ENCODE assay signal across 1 cellular context in genomic region chr22:23222033-23222840, GRCh38.
TF ChIP-seq lines count a peak whose summit lies in the region.

No MANE protein-coding gene starts in this region.

TF ChIP-seq in H1, 55 proteins besides CTCF, POLR2A, EP300 and RAD21:
- TF ChIP-seq CHD1 (IDR thresholded peaks at IDR 0.05; ENCODE audit: low read depth, low read length) (no peak), MAFK (IDR thresholded peaks at IDR 0.05; ENCODE audit: low read depth, low read length) (no peak), CBX8 (IDR thresholded peaks at IDR 0.05; ENCODE audit: borderline replicate concordance, low read depth, low read length) (no peak)
TF ChIP-seq in H1: peak in this region for 0.
